In the genomic region with DNA sequence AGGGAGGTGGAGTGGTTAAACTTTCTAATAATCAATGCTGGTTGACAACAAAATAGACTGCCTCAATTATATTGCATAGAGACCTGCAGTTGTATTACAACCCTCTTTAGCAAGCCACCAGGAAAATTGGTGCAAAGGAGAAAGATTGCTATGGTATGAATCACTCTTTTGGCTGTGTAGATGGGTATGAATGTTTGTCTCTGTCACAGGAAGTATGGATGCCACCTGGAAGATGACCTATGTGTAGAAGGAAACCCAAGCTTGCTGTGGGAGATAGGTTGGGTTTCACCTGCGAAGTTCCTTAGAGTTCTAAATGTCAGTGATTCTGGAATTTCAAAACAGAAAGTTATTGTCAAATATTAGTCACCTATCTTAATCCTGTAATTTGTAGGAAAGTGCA, we compare ENCODE assay signal across 21 cellular contexts.
DNase-seq lines count a peak whose midpoint lies in the region; ATAC-seq and TF ChIP-seq lines count a peak whose summit lies in the region.
"Had no signal": no experiment of that assay in that cellular context is flagged by ENCODE, and none has a peak within 500 bp of the region (broad histone marks: within the 10 kb centered on the region; RNA-seq: fewer than 3 reads in every experiment).

No MANE protein-coding gene starts in this region.

- H3K4me1 ChIP-seq in GM23248 (ENCODE audit: insufficient read depth), result peaks cover 10% of the 10 kb centered on the region
- H3K4me1 ChIP-seq in OCI-LY1 (ENCODE audit: insufficient read depth, low read length, severe bottlenecking), result peaks cover 47% of the 10 kb centered on the region

- 88 to 94% methylated on average over 1 of the region's 1 CpG for WGBS in GM23248 (ENCODE audit: low coverage in 1 of 2, low lambda C conversion rate in 2 of 2, missing lambda C conversion rate in 2 of 2), 2 experiments

- in situ Hi-C loops in GM23248 (cut with MboI), result no loop called here

- H3K9me2 ChIP-seq in GM23248 (ENCODE audit: insufficient read depth), result no peaks in the 10 kb centered on the region
- H3K9me2 ChIP-seq in OCI-LY1 (ENCODE audit: low read depth, low read length), result no peaks in the 10 kb centered on the region

- no peak overlapping the region for H2AFZ ChIP-seq in GM23248
- no peak overlapping the region for H2AFZ ChIP-seq in OCI-LY1 (ENCODE audit: low read length)

- H3K79me2 ChIP-seq in GM23248 (ENCODE audit: insufficient read depth) (no peaks in the 10 kb centered on the region), OCI-LY1 (ENCODE audit: insufficient read depth, low read length) (no peaks in the 10 kb centered on the region)

- no peak for TF ChIP-seq CTCF in OCI-LY1 (IDR thresholded peaks at IDR 0.05; ENCODE audit: low read length)

- H4K20me1 ChIP-seq in GM23248 (ENCODE audit: insufficient read depth) (no peaks in the 10 kb centered on the region), OCI-LY1 (ENCODE audit: insufficient read depth, low read length) (no peaks in the 10 kb centered on the region)

- DNase-seq in GM23248 (peak; percentile 60), dermis blood vessel endothelial cell (peak; percentile 61), kidney tubule cell (ENCODE audit: low spot score) (peak; percentile 78), DMS79 (lab: John Stamatoyannopoulos, UW) (no peak)
- DNase-seq: activated B cell treated with CpG ODN at 0.5 μM for 24 hours; activated CD4-positive, alpha-beta memory T cell treated with anti-CD3 and anti-CD28 coated beads, Interleukin-2, amount 10 ng/mL, durations not matched to agents 7 days and 5 days; activated naive CD4-positive, alpha-beta T cell treated with Interleukin-2 at 50 U/mL for 16 hours; activated T-cell treated with anti-CD3 and anti-CD28 coated beads, Interleukin-2, amount 50 U/mL, for 1 hour; GOT3; left colon; midbrain; NCI-H187; NCI-H446 treated with DMSO at 0.1 percent for 48 hours; SIG-M5; stimulated activated CD4-positive, alpha-beta T cell treated with anti-CD3 and anti-CD28 coated beads, Interleukin-2, amount 100 ng/mL, for 24 hours; stimulated activated naive CD8-positive, alpha-beta T cell treated with anti-CD3 and anti-CD28 coated beads, Interleukin-15, Interleukin-2, amounts not matched to agents 100 U/mL and 50 U/mL, for 24 hours had no signal

- H3K9ac ChIP-seq in GM23248 (no peak overlapping the region), OCI-LY1 (ENCODE audit: low read length) (no peak overlapping the region)

- no peak overlapping the region for H3K27ac ChIP-seq in GM23248
- peak overlapping the region; percentile 13 for H3K27ac ChIP-seq in OCI-LY1 (ENCODE audit: low read depth, low read length, poor library complexity, severe bottlenecking)
- H3K27ac ChIP-seq: tibial nerve had no signal

- ATAC-seq in GM21576 (IDR thresholded peaks at IDR 0.05; ENCODE audit: unreplicated experiment) (no peak), HG02970 (IDR thresholded peaks at IDR 0.05; ENCODE audit: low FRiP score, unreplicated experiment) (no peak), GM21390 (IDR thresholded peaks at IDR 0.05; ENCODE audit: unreplicated experiment) (no peak)
- ATAC-seq: left colon; stimulated activated naive CD8-positive, alpha-beta T cell treated with anti-CD3 and anti-CD28 coated beads, Interleukin-15, Interleukin-2, amounts not matched to agents 100 U/mL and 50 U/mL, for 24 hours had no signal

- no peaks in the 10 kb centered on the region for H3K9me3 ChIP-seq in GM23248 (ENCODE audit: low read depth)
- no peaks in the 10 kb centered on the region for H3K9me3 ChIP-seq in OCI-LY1 (ENCODE audit: low read length)
- H3K9me3 ChIP-seq: tibial nerve had no signal

- H3K27me3 ChIP-seq in GM23248 (replicated peaks; ENCODE audit: insufficient read depth), result no peaks in the 10 kb centered on the region
- H3K27me3 ChIP-seq in OCI-LY1 (ENCODE audit: insufficient read depth, low read length), result no peaks in the 10 kb centered on the region
- H3K27me3 ChIP-seq: tibial nerve had no signal

- H3K4me2 ChIP-seq in GM23248 (ENCODE audit: unreplicated experiment) (peak overlapping the region; percentile 11), OCI-LY1 (ENCODE audit: low read length) (no peak overlapping the region)

- H3F3A ChIP-seq in GM23248 (ENCODE audit: insufficient read depth) (no peaks in the 10 kb centered on the region), OCI-LY1 (ENCODE audit: insufficient read depth, low read length) (no peaks in the 10 kb centered on the region)

- H3K36me3 ChIP-seq in GM23248 (ENCODE audit: low read depth) (no peaks in the 10 kb centered on the region), OCI-LY1 (ENCODE audit: insufficient read depth, low read length) (peaks cover 23% of the 10 kb centered on the region; the same call in 1 of the 2 replicates)
- H3K36me3 ChIP-seq: tibial nerve had no signal

- H3K4me3 ChIP-seq in GM23248 (no peak overlapping the region), OCI-LY1 (ENCODE audit: low read depth, low read length, poor library complexity, severe bottlenecking) (no peak overlapping the region)
- H3K4me3 ChIP-seq: tibial nerve had no signal
